ENCODE assay signal across 19 cellular contexts in genomic region chr2:220175967-220176366, GRCh38.
"Had no signal": no experiment of that assay in that cellular context is flagged by ENCODE, and none has a peak within 500 bp of the region (broad histone marks: within the 10 kb centered on the region; RNA-seq: fewer than 3 reads in every experiment).

No MANE protein-coding gene starts in this region.

- ATAC-seq: left colon, left ventricle myocardium superior, psoas muscle, right lobe of liver had no signal

- H3K36me3 ChIP-seq: right lobe of liver, spleen had no signal

- H3K79me2 ChIP-seq: hepatocyte had no signal

- H3K27me3 ChIP-seq: dorsolateral prefrontal cortex, hepatocyte, right lobe of liver, spleen had no signal

- H3K4me1 ChIP-seq: psoas muscle, right lobe of liver, spleen had no signal

- DNase-seq: cortex of kidney; dorsolateral prefrontal cortex; effector CD8-positive, alpha-beta T cell; foreskin melanocyte; head of caudate nucleus; left colon; left ventricle myocardium superior; mesendoderm; naive B cell; psoas muscle; retina; right lobe of liver; spleen; stimulated activated CD4-positive, alpha-beta T cell treated with anti-CD3 and anti-CD28 coated beads, Interleukin-15, amount 100 ng/mL, for 24 hours; stimulated activated CD4-positive, alpha-beta T cell treated with anti-CD3 and anti-CD28 coated beads, Interleukin-1b, Interleukin-23, amount 100 ng/mL, for 48 hours; stimulated activated CD4-positive, alpha-beta T cell treated with anti-CD3 and anti-CD28 coated beads, Interleukin-4, amount 100 ng/mL, for 4 hours; stimulated activated naive CD4-positive, alpha-beta T cell treated with Interleukin-2 at 50 U/mL for 16 hours had no signal

- H3K4me3 ChIP-seq: dorsolateral prefrontal cortex, hepatocyte, lung, psoas muscle, right lobe of liver, spleen had no signal

- H3K4me2 ChIP-seq: hepatocyte had no signal

- H3K9me3 ChIP-seq: psoas muscle, right lobe of liver, spleen had no signal

- H2AFZ ChIP-seq: hepatocyte had no signal

- H3K27ac ChIP-seq: dorsolateral prefrontal cortex, hepatocyte, psoas muscle, right lobe of liver, spleen had no signal
